In the genomic region with DNA sequence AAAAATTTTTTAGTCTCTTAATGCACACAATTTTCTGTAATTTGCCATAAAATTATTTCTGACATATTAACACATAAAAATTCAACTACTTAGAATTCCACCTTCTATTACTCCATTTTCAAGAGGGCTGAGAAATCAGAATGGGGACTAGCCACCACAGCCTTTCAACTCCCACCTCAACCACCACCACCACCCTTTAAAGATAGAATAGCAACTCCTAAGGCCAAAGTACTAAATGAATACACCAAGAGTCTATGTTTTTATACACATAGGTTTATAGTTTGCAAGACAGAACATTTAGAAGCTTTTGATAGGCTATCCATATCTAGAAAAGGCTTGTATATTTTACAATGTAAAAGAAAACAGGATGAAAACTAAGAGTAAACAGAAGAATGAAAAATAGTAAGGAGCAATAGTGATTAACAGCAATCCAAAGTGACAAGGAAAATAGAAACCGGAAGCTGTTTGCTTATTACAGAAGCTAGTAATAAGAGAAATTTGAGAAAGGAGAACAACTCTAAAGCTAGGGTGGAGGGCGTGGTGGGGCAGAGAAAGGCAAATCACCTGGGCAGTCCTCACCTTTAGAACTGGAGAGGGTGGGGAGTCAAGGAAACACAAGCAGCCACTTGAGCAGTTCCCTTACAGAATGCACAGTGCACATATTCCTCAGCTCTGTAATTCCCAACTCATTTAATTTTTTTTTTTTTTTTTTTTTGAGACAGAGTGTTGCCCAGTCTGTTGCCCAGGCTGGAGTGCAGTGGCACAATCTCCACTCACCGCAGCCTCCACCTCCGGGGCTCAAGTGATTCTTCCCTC, we compare ENCODE assay signal across 1 cellular context.
TF ChIP-seq lines count a peak whose summit lies in the region.

No MANE protein-coding gene starts in this region.

TF ChIP-seq in WTC11, 78 proteins besides CTCF, POLR2A, EP300 and RAD21 (continued from another document):
- no peak for TF ChIP-seq ZNF512 (CRISPR knock-in tag; IDR thresholded peaks at IDR 0.05; ENCODE audit: borderline replicate concordance)
- TF ChIP-seq ERG (CRISPR knock-in tag; IDR thresholded peaks at IDR 0.05), result no peak
- TF ChIP-seq, protein P1, sequence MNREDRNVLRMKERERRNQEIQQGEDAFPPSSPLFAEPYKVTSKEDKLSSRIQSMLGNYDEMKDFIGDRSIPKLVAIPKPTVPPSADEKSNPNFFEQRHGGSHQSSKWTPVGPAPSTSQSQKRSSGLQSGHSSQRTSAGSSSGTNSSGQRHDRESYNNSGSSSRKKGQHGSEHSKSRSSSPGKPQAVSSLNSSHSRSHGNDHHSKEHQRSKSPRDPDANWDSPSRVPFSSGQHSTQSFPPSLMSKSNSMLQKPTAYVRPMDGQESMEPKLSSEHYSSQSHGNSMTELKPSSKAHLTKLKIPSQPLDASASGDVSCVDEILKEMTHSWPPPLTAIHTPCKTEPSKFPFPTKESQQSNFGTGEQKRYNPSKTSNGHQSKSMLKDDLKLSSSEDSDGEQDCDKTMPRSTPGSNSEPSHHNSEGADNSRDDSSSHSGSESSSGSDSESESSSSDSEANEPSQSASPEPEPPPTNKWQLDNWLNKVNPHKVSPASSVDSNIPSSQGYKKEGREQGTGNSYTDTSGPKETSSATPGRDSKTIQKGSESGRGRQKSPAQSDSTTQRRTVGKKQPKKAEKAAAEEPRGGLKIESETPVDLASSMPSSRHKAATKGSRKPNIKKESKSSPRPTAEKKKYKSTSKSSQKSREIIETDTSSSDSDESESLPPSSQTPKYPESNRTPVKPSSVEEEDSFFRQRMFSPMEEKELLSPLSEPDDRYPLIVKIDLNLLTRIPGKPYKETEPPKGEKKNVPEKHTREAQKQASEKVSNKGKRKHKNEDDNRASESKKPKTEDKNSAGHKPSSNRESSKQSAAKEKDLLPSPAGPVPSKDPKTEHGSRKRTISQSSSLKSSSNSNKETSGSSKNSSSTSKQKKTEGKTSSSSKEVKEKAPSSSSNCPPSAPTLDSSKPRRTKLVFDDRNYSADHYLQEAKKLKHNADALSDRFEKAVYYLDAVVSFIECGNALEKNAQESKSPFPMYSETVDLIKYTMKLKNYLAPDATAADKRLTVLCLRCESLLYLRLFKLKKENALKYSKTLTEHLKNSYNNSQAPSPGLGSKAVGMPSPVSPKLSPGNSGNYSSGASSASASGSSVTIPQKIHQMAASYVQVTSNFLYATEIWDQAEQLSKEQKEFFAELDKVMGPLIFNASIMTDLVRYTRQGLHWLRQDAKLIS (CRISPR knock-in tag; IDR thresholded peaks at IDR 0.05; ENCODE audit: borderline replicate concordance), result no peak
- TF ChIP-seq ZNF138 (CRISPR knock-in tag; conservative IDR thresholded peaks at IDR 0.05), result no peak
- TF ChIP-seq TEAD1 (CRISPR knock-in tag; IDR thresholded peaks at IDR 0.05), result no peak
- TF ChIP-seq ELF4 (CRISPR knock-in tag; IDR thresholded peaks at IDR 0.05; ENCODE audit: low read depth), result no peak
